ENCODE assay signal across 8 cellular contexts in genomic region chr19:1811472-1811894, GRCh38. TPM values are rescaled to one million over a fixed set of nuclear protein-coding genes. Genes with fewer than 3 reads are reported as not detected.
DNase-seq lines count a peak whose midpoint lies in the region; ATAC-seq, FAIRE-seq and TF ChIP-seq lines count a peak whose summit lies in the region.

No MANE protein-coding gene starts in this region.

- H3K27ac ChIP-seq in A549 (peak overlapping the region; percentile 92 to 96), stomach smooth muscle (ENCODE audit: low read length) (no peak overlapping the region)
- H3K27ac ChIP-seq in effector memory CD4-positive, alpha-beta T cell (ENCODE audit: insufficient read depth, low read length, poor library complexity, severe bottlenecking): no peak overlapping the region

- peaks cover 14% of the 10 kb centered on the region for H3K4me1 Mint-ChIP-seq in activated CD4-positive, alpha-beta T cell treated with anti-CD3 and anti-CD28 coated beads for 36 hours
- H3K4me1 Mint-ChIP-seq in naive B cell: peaks cover 15 to 19% (median 16%) of the 10 kb centered on the region in 3 donors

- H3K4me2 ChIP-seq in A549: peak overlapping the region; percentile 100

- no peaks in the 10 kb centered on the region for H3K27me3 ChIP-seq in effector memory CD4-positive, alpha-beta T cell (replicated peaks; ENCODE audit: control insufficient read depth, insufficient read depth, low read length, poor library complexity, severe bottlenecking)
- H3K27me3 ChIP-seq in stomach smooth muscle (ENCODE audit: control insufficient read depth in 1 of 2, insufficient read depth in 2 of 2, low read length in 2 of 2): no peaks in the 10 kb centered on the region

- intact Hi-C loops in activated CD4-positive, alpha-beta T cell treated with anti-CD3 and anti-CD28 coated beads for 36 hours (cut with DNase I, micrococcal nuclease): loop anchor here in 1 of 2 experiments (5.0 kb wide), 1 partner anchor 1466 kb away; no protein-coding TSS in a partner anchor

- peak overlapping the region; percentile 77 for H3K4me3 Mint-ChIP-seq in activated CD4-positive, alpha-beta T cell treated with anti-CD3 and anti-CD28 coated beads for 36 hours
- peak overlapping the region; percentile 33 to 92 (median 75) for H3K4me3 Mint-ChIP-seq in naive B cell

- H3K9me3 ChIP-seq in A549: no peaks in the 10 kb centered on the region
- no peaks in the 10 kb centered on the region for H3K9me3 ChIP-seq in effector memory CD4-positive, alpha-beta T cell (ENCODE audit: control insufficient read depth, low read length)
- no peaks in the 10 kb centered on the region for H3K9me3 ChIP-seq in stomach smooth muscle (ENCODE audit: control insufficient read depth in 2 of 2, low read length in 2 of 2)

- peaks cover 11% of the 10 kb centered on the region for H3K36me3 ChIP-seq in effector memory CD4-positive, alpha-beta T cell (ENCODE audit: control insufficient read depth, insufficient read depth, low read length)
- H3K36me3 ChIP-seq in stomach smooth muscle (ENCODE audit: control insufficient read depth in 2 of 2, insufficient read depth in 2 of 2, low read length in 2 of 2): peaks cover 0 to 2% of the 10 kb centered on the region in 2 donors

- no peaks in the 10 kb centered on the region for H3K27me3 Mint-ChIP-seq in activated CD4-positive, alpha-beta T cell treated with anti-CD3 and anti-CD28 coated beads for 36 hours
- no peaks in the 10 kb centered on the region for H3K27me3 Mint-ChIP-seq in naive B cell

- DNase-seq in A549 (ENCODE audit: low read depth in 1 of 2, low spot score in 1 of 2) (peak; percentile 81 to 92), HPDE6-E6E7 (ENCODE audit: extremely low spot score) (peak; percentile 95), naive B cell (no peak), mesenteric fat pad (ENCODE audit: low spot score) (no peak)
- DNase-seq in activated CD4-positive, alpha-beta T cell treated with anti-CD3 and anti-CD28 coated beads for 36 hours: peak; percentile 80
- DNase-seq in effector memory CD4-positive, alpha-beta T cell: peak; percentile 49 to 59 (median 53)

- CTCF ChIA-PET in A549 (lab: Yijun Ruan, JAX): interaction anchor here (0.5 to 3.6 kb wide), 7 partner anchors 15 to 139 kb away, joined by 3 to 13 read pairs (median 5); no protein-coding TSS in a partner anchor
- CTCF ChIA-PET in activated CD4-positive, alpha-beta T cell treated with anti-CD3 and anti-CD28 coated beads for 36 hours (lab: Charles Lee): interaction anchor here (0.6 kb wide), 1 partner anchor 44 kb away, joined by 3 read pairs; no protein-coding TSS in a partner anchor

- TF ChIP-seq EP300 in A549 (IDR thresholded peaks at IDR 0.05): no peak

- WGBS in A549 (ENCODE audit: missing lambda C conversion rate): 3% methylated on average over 5 of the region's 13 CpGs

- POLR2A ChIA-PET in A549 (lab: Yijun Ruan, JAX): no interaction called here
- POLR2A ChIA-PET in activated CD4-positive, alpha-beta T cell treated with anti-CD3 and anti-CD28 coated beads for 36 hours (lab: Charles Lee): no interaction called here

- no peak for FAIRE-seq in A549 (lab: Jason Lieb, UNC)

- no peak for TF ChIP-seq CTCF in A549 (IDR thresholded peaks at IDR 0.05)

- H3K9ac ChIP-seq in stomach smooth muscle (ENCODE audit: low read length in 2 of 2): no peak overlapping the region

- H3K36me3 Mint-ChIP-seq in activated CD4-positive, alpha-beta T cell treated with anti-CD3 and anti-CD28 coated beads for 36 hours (ENCODE audit: low read depth): peaks cover 6% of the 10 kb centered on the region
- no peaks in the 10 kb centered on the region for H3K36me3 Mint-ChIP-seq in naive B cell

- H3K27ac Mint-ChIP-seq in activated CD4-positive, alpha-beta T cell treated with anti-CD3 and anti-CD28 coated beads for 36 hours: no peak overlapping the region
- peak overlapping the region in 1 of 6 donors; percentile 59 for H3K27ac Mint-ChIP-seq in naive B cell

- H3K4me1 ChIP-seq in A549 (peaks cover 13% of the 10 kb centered on the region), stomach smooth muscle (ENCODE audit: control insufficient read depth, insufficient read depth, low read length) (peaks cover 11% of the 10 kb centered on the region)
- peaks cover 16% of the 10 kb centered on the region for H3K4me1 ChIP-seq in effector memory CD4-positive, alpha-beta T cell (ENCODE audit: control insufficient read depth, insufficient read depth, low read length, poor library complexity, severe bottlenecking)

- H3K4me3 ChIP-seq in A549: peak overlapping the region; percentile 81
- peak overlapping the region; percentile 40 for H3K4me3 ChIP-seq in effector memory CD4-positive, alpha-beta T cell (ENCODE audit: insufficient read depth, low read depth, low read length, poor library complexity, severe bottlenecking)
- peak overlapping the region; percentile 12 to 49 for H3K4me3 ChIP-seq in stomach smooth muscle (ENCODE audit: low read length in 2 of 2)

- no peaks in the 10 kb centered on the region for H3K9me3 Mint-ChIP-seq in activated CD4-positive, alpha-beta T cell treated with anti-CD3 and anti-CD28 coated beads for 36 hours (ENCODE audit: low read depth)
- no peaks in the 10 kb centered on the region for H3K9me3 Mint-ChIP-seq in naive B cell

- no peak for TF ChIP-seq RAD21 in A549 (conservative IDR thresholded peaks at IDR 0.05 in 1 of 2, IDR thresholded peaks at IDR 0.05 in 1 of 2)

- TF ChIP-seq POLR2A in A549 (IDR thresholded peaks at IDR 0.05; ENCODE audit: low read length): no peak

- ATAC-seq in A549 (peak; percentile 27 to 32), naive B cell (ENCODE audit: low read depth in 2 of 2) (no peak), GM18873 (IDR thresholded peaks at IDR 0.05; ENCODE audit: low FRiP score, unreplicated experiment) (no peak)
- no peak for ATAC-seq in activated CD4-positive, alpha-beta T cell treated with anti-CD3 and anti-CD28 coated beads for 36 hours

TF ChIP-seq in A549, 52 proteins besides CTCF, POLR2A, EP300 and RAD21:
- TF ChIP-seq NR3C1 (IDR thresholded peaks at IDR 0.05) (no peak), FOSL2 (IDR thresholded peaks at IDR 0.05) (peak; percentile 62), FOSL2 (CRISPR knock-in tag; IDR thresholded peaks at IDR 0.05) (peak; percentile 90), JUN (IDR thresholded peaks at IDR 0.05) (0 out of 5 replicates have a peak, but pooled peaks of 1 of the 2 experiments have one; percentile 9)

RNA-seq across cellular contexts. Expression of gene ATP8B3, which starts 0.6 kb away (rescaled TPM):
- 2.7 and 4.7 TPM in 2 replicates for polyA plus RNA-seq in A549 (2011; rRNA removed)
- polyA plus RNA-seq in A549 (2012; cell fraction: cytosol; rRNA removed): 4.8 and 6.9 TPM in 2 replicates
- 19.2 and 19.8 TPM in 2 replicates for polyA plus RNA-seq in A549 (2012; cell fraction: nucleus; rRNA removed)
- 3.2 to 4.2 TPM (median 3.9 TPM) in 3 replicates for polyA plus RNA-seq in A549 (2017; fragmentation: RNase III; extraction: RNeasy Plus Mini Kit Qiagen cat#74134 plus additional on column Dnase treatment)
- 4.5 and 6.4 TPM in 2 replicates for polyA minus RNA-seq in A549 (2011; rRNA and poly(A)+ RNA removed)
- total RNA-seq in activated CD4-positive, alpha-beta T cell treated with anti-CD3 and anti-CD28 coated beads for 36 hours: 1 to 10 TPM; 7.9 to 8.4 TPM
- polyA plus RNA-seq in naive B cell (ENCODE audit: low read depth in 6 of 6): under 1 TPM in 1 of 6 donors, not detected in 5; 0.09 TPM
- total RNA-seq in mesenteric fat pad: 0.80 TPM

RNA-seq across cellular contexts. Expression of gene REXO1, which starts 36.8 kb away (rescaled TPM):
- polyA plus RNA-seq in A549 (2011; rRNA removed): 5.6 and 7.3 TPM in 2 replicates
- polyA plus RNA-seq in A549 (2012; cell fraction: cytosol; rRNA removed): 25.2 and 29.8 TPM in 2 replicates
- polyA plus RNA-seq in A549 (2012; cell fraction: nucleus; rRNA removed): 73.2 and 590 TPM in 2 replicates
- polyA plus RNA-seq in A549 (2017; fragmentation: RNase III; extraction: RNeasy Plus Mini Kit Qiagen cat#74134 plus additional on column Dnase treatment): 13.8 to 15.6 TPM (median 14.5 TPM) in 3 replicates
- polyA minus RNA-seq in A549 (2011; rRNA and poly(A)+ RNA removed): 5.5 and 18.1 TPM in 2 replicates
- total RNA-seq in activated CD4-positive, alpha-beta T cell treated with anti-CD3 and anti-CD28 coated beads for 36 hours: 10 to 100 TPM; 39.3 to 49.8 TPM
- 10 to 100 TPM in 1 of 6 donors, 1 to 10 TPM in 4, under 1 TPM in 1; 0.96 to 18.1 (median 5.2) TPM for polyA plus RNA-seq in naive B cell (ENCODE audit: low read depth in 6 of 6)
- total RNA-seq in mesenteric fat pad: 34.0 TPM

RNA-seq across cellular contexts. Expression of gene KLF16, which starts 51.9 kb away (rescaled TPM):
- 4.1 and 5.8 TPM in 2 replicates for polyA plus RNA-seq in A549 (2011; rRNA removed)
- 22.9 and 43.9 TPM in 2 replicates for polyA plus RNA-seq in A549 (2012; cell fraction: cytosol; rRNA removed)
- polyA plus RNA-seq in A549 (2012; cell fraction: nucleus; rRNA removed): 36.5 and 74.1 TPM in 2 replicates
- polyA plus RNA-seq in A549 (2017; fragmentation: RNase III; extraction: RNeasy Plus Mini Kit Qiagen cat#74134 plus additional on column Dnase treatment): 23.9 to 28.0 TPM (median 25.7 TPM) in 3 replicates
- 2.7 and 4.3 TPM in 2 replicates for polyA minus RNA-seq in A549 (2011; rRNA and poly(A)+ RNA removed)
- 10 to 100 TPM; 22.5 to 28.8 TPM for total RNA-seq in activated CD4-positive, alpha-beta T cell treated with anti-CD3 and anti-CD28 coated beads for 36 hours
- polyA plus RNA-seq in naive B cell (ENCODE audit: low read depth in 6 of 6): 1 to 10 TPM in 1 of 6 donors, under 1 TPM in 5; 0.43 to 1.4 (median 0.70) TPM
- 19.0 TPM for total RNA-seq in mesenteric fat pad

RNA-seq across cellular contexts. Expression of gene ONECUT3, which starts 58.2 kb away (rescaled TPM):
- polyA plus RNA-seq in A549 (2011; rRNA removed) (not detected in 2 replicates), A549 (2017; fragmentation: RNase III; extraction: RNeasy Plus Mini Kit Qiagen cat#74134 plus additional on column Dnase treatment) (0.01 TPM in 1 of 3 replicates, not detected in the others), naive B cell (ENCODE audit: low read depth in 6 of 6) (not detected)
- not detected in 2 replicates for polyA plus RNA-seq in A549 (2012; cell fraction: cytosol; rRNA removed)
- polyA plus RNA-seq in A549 (2012; cell fraction: nucleus; rRNA removed): not detected in 2 replicates
- polyA minus RNA-seq in A549 (2011; rRNA and poly(A)+ RNA removed): not detected in 2 replicates
- total RNA-seq in activated CD4-positive, alpha-beta T cell treated with anti-CD3 and anti-CD28 coated beads for 36 hours: not detected
- total RNA-seq in mesenteric fat pad: not detected

Comparison
In these comparisons a context has a peak if more than half of its experiments do, and no peak if none do; other contexts are left out.
1. ATAC-seq: peak in A549 (2 of 2); none in activated CD4-positive, alpha-beta T cell treated with anti-CD3 and anti-CD28 coated beads for 36 hours (single experiment), naive B cell (0 of 2) and GM18873 (single experiment).
2. DNase-seq: peak in A549 (2 of 2), HPDE6-E6E7 (single experiment), activated CD4-positive, alpha-beta T cell treated with anti-CD3 and anti-CD28 coated beads for 36 hours (single experiment) and effector memory CD4-positive, alpha-beta T cell (3 of 3); none in naive B cell (single experiment) and mesenteric fat pad (single experiment).
3. H3K27ac ChIP-seq: peak in A549 (2 of 2); none in effector memory CD4-positive, alpha-beta T cell (single experiment) and stomach smooth muscle (single experiment).
4. H3K4me3 ChIP-seq: peak in every context shown above with its lines; median percentile 81 in A549; 40 in effector memory CD4-positive, alpha-beta T cell; 30 in stomach smooth muscle.